8 cellular contexts compared by ENCODE assay signal in genomic region chrX:130082244-130083106, GRCh38. TPM values are rescaled to one million over a fixed set of nuclear protein-coding genes. Genes with fewer than 3 reads are reported as not detected.
DNase-seq lines count a peak whose midpoint lies in the region; ATAC-seq and TF ChIP-seq lines count a peak whose summit lies in the region.

No MANE protein-coding gene starts in this region.

- ATAC-seq in GM18517 (IDR thresholded peaks at IDR 0.05; ENCODE audit: unreplicated experiment) (peak; percentile 68), HG02938 (IDR thresholded peaks at IDR 0.05; ENCODE audit: unreplicated experiment) (peak; percentile 55), naive B cell (ENCODE audit: low read depth in 2 of 2) (peak; percentile 77 to 82)
- peak; percentile 64 for ATAC-seq in activated naive CD8-positive, alpha-beta T cell treated with anti-CD3 and anti-CD28 coated beads, Interleukin-2, amount 10 ng/mL, durations not matched to agents 7 days and 5 days (ENCODE audit: low read depth)

- peak overlapping the region; percentile 94 for H3K27ac Mint-ChIP-seq in activated naive CD8-positive, alpha-beta T cell treated with anti-CD3 and anti-CD28 coated beads, Interleukin-2, amount 10 ng/mL, durations not matched to agents 7 days and 5 days
- peak overlapping the region; percentile 67 to 96 (median 92) for H3K27ac Mint-ChIP-seq in naive B cell
- H3K27ac Mint-ChIP-seq in type B pancreatic cell, result no peak overlapping the region

- H3K9me2 ChIP-seq in SU-DHL-6 (replicated peaks; ENCODE audit: insufficient read depth, low read length), result no peaks in the 10 kb centered on the region

- no peak overlapping the region for H3K4me3 ChIP-seq in SU-DHL-6 (ENCODE audit: insufficient read depth, low read length, poor library complexity, severe bottlenecking)
- peak overlapping the region; percentile 39 for H3K4me3 ChIP-seq in thymus (ENCODE audit: low read length)

- H3K27me3 Mint-ChIP-seq in activated naive CD8-positive, alpha-beta T cell treated with anti-CD3 and anti-CD28 coated beads, Interleukin-2, amount 10 ng/mL, durations not matched to agents 7 days and 5 days, result no peaks in the 10 kb centered on the region
- H3K27me3 Mint-ChIP-seq in naive B cell (no peaks in the 10 kb centered on the region), type B pancreatic cell (no peaks in the 10 kb centered on the region)

- DNase-seq in activated naive CD8-positive, alpha-beta T cell treated with anti-CD3 and anti-CD28 coated beads, Interleukin-2, amount 10 ng/mL, durations not matched to agents 7 days and 5 days, result peak; percentile 77
- peak; percentile 69 for DNase-seq in naive B cell
- no peak for DNase-seq in type B pancreatic cell (ENCODE audit: extremely low spot score, unreplicated experiment)
- no peak for DNase-seq in NCI-H748 treated with DMSO at 0.1 percent for 48 hours (lab: John Stamatoyannopoulos, UW)

- no peaks in the 10 kb centered on the region for H3K36me3 ChIP-seq in SU-DHL-6 (ENCODE audit: low read length)
- H3K36me3 ChIP-seq in thymus (ENCODE audit: control insufficient read depth, insufficient read depth), result peaks cover 4% of the 10 kb centered on the region

- H3K9me3 ChIP-seq in SU-DHL-6 (ENCODE audit: insufficient read depth, low read length) (no peaks in the 10 kb centered on the region), thymus (ENCODE audit: control insufficient read depth) (no peaks in the 10 kb centered on the region)

- H3K4me2 ChIP-seq in SU-DHL-6 (ENCODE audit: low read depth, low read length, poor library complexity, severe bottlenecking), result peak overlapping the region; percentile 58

- WGBS in thymus, result 4% methylated on average over 28 of the region's 28 CpGs

- H3K27me3 ChIP-seq in SU-DHL-6 (ENCODE audit: low read length) (no peaks in the 10 kb centered on the region), thymus (ENCODE audit: control insufficient read depth, insufficient read depth) (no peaks in the 10 kb centered on the region)

- peaks cover 15% of the 10 kb centered on the region for H3K36me3 Mint-ChIP-seq in activated naive CD8-positive, alpha-beta T cell treated with anti-CD3 and anti-CD28 coated beads, Interleukin-2, amount 10 ng/mL, durations not matched to agents 7 days and 5 days
- no peaks in the 10 kb centered on the region for H3K36me3 Mint-ChIP-seq in naive B cell
- H3K36me3 Mint-ChIP-seq in type B pancreatic cell, result no peaks in the 10 kb centered on the region

- POLR2A ChIA-PET in activated naive CD8-positive, alpha-beta T cell treated with anti-CD3 and anti-CD28 coated beads, Interleukin-2, amount 10 ng/mL, durations not matched to agents 7 days and 5 days (lab: Charles Lee), result interaction anchor here (0.5 to 6.9 kb wide), 9 partner anchors 10 to 107 kb away, joined by 3 to 40 read pairs (median 6); partner anchors contain the start of genes AIFM1 and RAB33A

- no peak overlapping the region for H2AFZ ChIP-seq in SU-DHL-6 (ENCODE audit: low read depth, low read length, severe bottlenecking)

- H3K27ac ChIP-seq in SU-DHL-6 (ENCODE audit: low read depth, low read length), result peak overlapping the region; percentile 97
- peak overlapping the region; percentile 64 for H3K27ac ChIP-seq in thymus (ENCODE audit: low read depth)

- TF ChIP-seq CTCF in SU-DHL-6 (IDR thresholded peaks at IDR 0.05; ENCODE audit: insufficient read depth, low read length, poor library complexity, severe bottlenecking), result no peak
- TF ChIP-seq CTCF in type B pancreatic cell (conservative IDR thresholded peaks at IDR 0.05), result no peak

- H3K9ac ChIP-seq in SU-DHL-6 (ENCODE audit: low read length), result peak overlapping the region; percentile 37; the same call in 1 of the 2 replicates

- peak overlapping the region; percentile 64 for H3K4me3 Mint-ChIP-seq in activated naive CD8-positive, alpha-beta T cell treated with anti-CD3 and anti-CD28 coated beads, Interleukin-2, amount 10 ng/mL, durations not matched to agents 7 days and 5 days
- H3K4me3 Mint-ChIP-seq in naive B cell, result peak overlapping the region; percentile 82 to 93 (median 90)
- H3K4me3 Mint-ChIP-seq in type B pancreatic cell, result no peak overlapping the region

- peaks cover 27% of the 10 kb centered on the region for H3K4me1 ChIP-seq in thymus (ENCODE audit: control insufficient read depth, insufficient read depth, low read length)

- H3K9me3 Mint-ChIP-seq in activated naive CD8-positive, alpha-beta T cell treated with anti-CD3 and anti-CD28 coated beads, Interleukin-2, amount 10 ng/mL, durations not matched to agents 7 days and 5 days, result no peaks in the 10 kb centered on the region
- no peaks in the 10 kb centered on the region for H3K9me3 Mint-ChIP-seq in naive B cell
- H3K9me3 Mint-ChIP-seq in type B pancreatic cell, result no peaks in the 10 kb centered on the region

- H4K20me1 ChIP-seq in SU-DHL-6 (ENCODE audit: low read depth, low read length), result no peaks in the 10 kb centered on the region

- peaks cover 43% of the 10 kb centered on the region for H3F3A ChIP-seq in SU-DHL-6 (ENCODE audit: insufficient read depth)

- peaks cover 15% of the 10 kb centered on the region; the same call in 1 of the 2 replicates for H3K79me2 ChIP-seq in SU-DHL-6 (ENCODE audit: insufficient read depth, low read length)

- peaks cover 37% of the 10 kb centered on the region for H3K4me1 Mint-ChIP-seq in activated naive CD8-positive, alpha-beta T cell treated with anti-CD3 and anti-CD28 coated beads, Interleukin-2, amount 10 ng/mL, durations not matched to agents 7 days and 5 days
- peaks cover 45 to 70% (median 54%) of the 10 kb centered on the region in 3 donors for H3K4me1 Mint-ChIP-seq in naive B cell
- H3K4me1 Mint-ChIP-seq in type B pancreatic cell (ENCODE audit: unreplicated experiment), result peaks cover 9% of the 10 kb centered on the region

RNA-seq across cellular contexts. Expression of gene ELF4, which starts 27.8 kb away (rescaled TPM):
- total RNA-seq in activated naive CD8-positive, alpha-beta T cell treated with anti-CD3 and anti-CD28 coated beads, Interleukin-2, amount 10 ng/mL, durations not matched to agents 7 days and 5 days, result 10 to 100 TPM; 38.4 to 41.0 TPM
- polyA plus RNA-seq in naive B cell (ENCODE audit: low read depth in 6 of 6), result 10 to 100 TPM in 2 of 6 donors, 1 to 10 TPM in 4; 8.7 to 15.4 (median 9.7) TPM
- polyA plus RNA-seq in thymus, result 7.2 TPM
- 7.8 and 20.6 TPM in 2 replicates for total RNA-seq in type B pancreatic cell (ENCODE audit: low replicate concordance)

Comparison
In these comparisons a context has a peak if more than half of its experiments do, and no peak if none do; other contexts are left out.
1. DNase-seq: peak in activated naive CD8-positive, alpha-beta T cell treated with anti-CD3 and anti-CD28 coated beads, Interleukin-2, amount 10 ng/mL, durations not matched to agents 7 days and 5 days (single experiment) and naive B cell (single experiment); none in type B pancreatic cell (single experiment) and NCI-H748 treated with DMSO at 0.1 percent for 48 hours (single experiment).
2. Peak in every context shown above with its lines, with median percentiles within 50 percentile points of each other: ATAC-seq.